ENCODE assay signal across 11 cellular contexts in the genomic region with DNA sequence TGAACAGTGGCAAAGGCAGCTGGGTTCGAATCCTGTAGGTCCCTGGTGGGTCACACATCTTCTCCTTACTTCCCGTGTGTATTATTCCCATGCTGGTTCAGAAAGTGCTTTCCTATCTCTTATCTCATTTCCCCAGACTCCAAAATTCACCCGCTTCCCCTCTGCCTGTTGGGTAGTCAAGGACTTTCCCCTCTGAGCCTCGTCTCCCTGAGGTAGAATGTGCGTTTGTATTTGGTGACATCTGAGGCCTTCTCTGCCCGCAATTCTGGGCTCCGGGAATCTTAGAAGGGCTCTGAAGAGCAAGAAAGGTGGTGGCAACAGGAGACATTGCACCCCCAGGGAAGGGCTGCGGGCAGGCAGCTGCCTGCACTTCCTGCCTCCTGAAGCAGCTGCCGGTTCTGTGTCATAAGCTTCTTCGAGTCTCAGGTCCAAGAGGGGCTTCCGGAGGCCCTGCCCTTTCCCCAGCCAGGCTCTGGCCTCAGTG. TPM values are rescaled to one million over a fixed set of nuclear protein-coding genes. Genes with fewer than 3 reads are reported as not detected.
A peak's percentile ranks its signal among the peaks of the same experiment; 100 is the strongest.
DNase-seq lines count a peak whose midpoint lies in the region; ATAC-seq and TF ChIP-seq lines count a peak whose summit lies in the region.
"Had no signal": no experiment of that assay in that cellular context is flagged by ENCODE, and none has a peak within 500 bp of the region (broad histone marks: within the 10 kb centered on the region; RNA-seq: fewer than 3 reads in every experiment).

No MANE protein-coding gene starts in this region.

- BruUV-seq in Calu3 (replicated peaks; lab: Mats Ljungman, UMichigan) = no TSS peak

- peak; percentile 61 for DNase-seq in activated naive CD4-positive, alpha-beta T cell treated with anti-CD3 and anti-CD28 coated beads, Interleukin-2, amount 10 ng/mL, durations not matched to agents 7 days and 5 days
- peak; percentile 86 for DNase-seq in mesenteric fat pad (ENCODE audit: low spot score)
- DNase-seq in NCI-H526 (lab: John Stamatoyannopoulos, UW) = no peak
- DNase-seq in Calu3 = no peak
- DNase-seq in NCI-H82 (lab: John Stamatoyannopoulos, UW) = no peak
- DNase-seq in pons (ENCODE audit: low spot score) = no peak
- DNase-seq: DMS153, NCI-H1048 had no signal

- no peaks in the 10 kb centered on the region for H3K36me3 ChIP-seq in BLaER1 treated with 17β-estradiol and CSF1 and Interleukin-3, amounts not matched to agents 10 nM and 100 nM

- H3K27ac Mint-ChIP-seq in activated naive CD4-positive, alpha-beta T cell treated with anti-CD3 and anti-CD28 coated beads, Interleukin-2, amount 10 ng/mL, durations not matched to agents 7 days and 5 days = peak overlapping the region; percentile 84
- H3K27ac Mint-ChIP-seq in Calu3 (ENCODE audit: unreplicated experiment) = no peak overlapping the region

- peaks cover 0 to 7% (median 0%) of the 10 kb centered on the region in 11 experiments; a peak in 4 of 22 replicates for H4K20me1 ChIP-seq in BLaER1 treated with 17β-estradiol and CSF1 and Interleukin-3, amounts not matched to agents 10 nM and 100 nM

- H3K9me3 ChIP-seq in BLaER1 treated with 17β-estradiol and CSF1 and Interleukin-3, amounts not matched to agents 10 nM and 100 nM (replicated peaks in 1 of 11) = no peaks in the 10 kb centered on the region
- H3K9me3 ChIP-seq: adrenal gland had no signal

- peaks cover 38 to 96% (median 82%) of the 10 kb centered on the region in 10 experiments for H3K4me1 ChIP-seq in BLaER1 treated with 17β-estradiol and CSF1 and Interleukin-3, amounts not matched to agents 10 nM and 100 nM
- H3K4me1 ChIP-seq: adrenal gland had no signal

- H3K36me3 Mint-ChIP-seq in activated naive CD4-positive, alpha-beta T cell treated with anti-CD3 and anti-CD28 coated beads, Interleukin-2, amount 10 ng/mL, durations not matched to agents 7 days and 5 days = no peaks in the 10 kb centered on the region
- peaks cover 5% of the 10 kb centered on the region for H3K36me3 Mint-ChIP-seq in Calu3 (ENCODE audit: insufficient read depth, unreplicated experiment)

- H3K4me3 Mint-ChIP-seq in activated naive CD4-positive, alpha-beta T cell treated with anti-CD3 and anti-CD28 coated beads, Interleukin-2, amount 10 ng/mL, durations not matched to agents 7 days and 5 days = no peak overlapping the region
- H3K4me3 Mint-ChIP-seq in Calu3 (ENCODE audit: low read depth, unreplicated experiment) = no peak overlapping the region

- no peaks in the 10 kb centered on the region for H3K9me3 Mint-ChIP-seq in activated naive CD4-positive, alpha-beta T cell treated with anti-CD3 and anti-CD28 coated beads, Interleukin-2, amount 10 ng/mL, durations not matched to agents 7 days and 5 days
- H3K9me3 Mint-ChIP-seq in Calu3 (ENCODE audit: low read depth, unreplicated experiment) = no peaks in the 10 kb centered on the region

- H3K4me1 Mint-ChIP-seq in activated naive CD4-positive, alpha-beta T cell treated with anti-CD3 and anti-CD28 coated beads, Interleukin-2, amount 10 ng/mL, durations not matched to agents 7 days and 5 days = peaks cover 23% of the 10 kb centered on the region
- H3K4me1 Mint-ChIP-seq in Calu3 (ENCODE audit: low read depth, unreplicated experiment) = no peaks in the 10 kb centered on the region

- intact Hi-C loops in Calu3 (cut with micrococcal nuclease; ENCODE audit: unreplicated experiment) = no loop called here

- CTCF ChIA-PET in activated naive CD4-positive, alpha-beta T cell treated with anti-CD3 and anti-CD28 coated beads, Interleukin-2, amount 10 ng/mL, durations not matched to agents 7 days and 5 days (lab: Charles Lee) = interaction anchor here (1.1 kb wide), 1 partner anchor 95 kb away, joined by 5 read pairs; no protein-coding TSS in a partner anchor
- CTCF ChIA-PET in Calu3 (lab: Charles Lee) = no interaction called here

- peak overlapping the region in 9 of 11 experiments; percentile 43 to 79 (median 64); a peak in 19 of 22 replicates for H3K27ac ChIP-seq in BLaER1 treated with 17β-estradiol and CSF1 and Interleukin-3, amounts not matched to agents 10 nM and 100 nM

- peaks cover 17 to 33% (median 27%) of the 10 kb centered on the region in 11 experiments for H3K27me3 ChIP-seq in BLaER1 treated with 17β-estradiol and CSF1 and Interleukin-3, amounts not matched to agents 10 nM and 100 nM
- H3K27me3 ChIP-seq: adrenal gland had no signal

- no peak for TF ChIP-seq CTCF in Calu3 (IDR thresholded peaks at IDR 0.05; ENCODE audit: unreplicated experiment)

- ATAC-seq in HG03432 (IDR thresholded peaks at IDR 0.05; ENCODE audit: unreplicated experiment) = peak; percentile 47

- peaks cover 41% of the 10 kb centered on the region for H3K27me3 Mint-ChIP-seq in activated naive CD4-positive, alpha-beta T cell treated with anti-CD3 and anti-CD28 coated beads, Interleukin-2, amount 10 ng/mL, durations not matched to agents 7 days and 5 days
- H3K27me3 Mint-ChIP-seq in Calu3 (ENCODE audit: unreplicated experiment) = peaks cover 86% of the 10 kb centered on the region

- peak overlapping the region; percentile 6 to 64 (median 41); a peak in 16 of 22 replicates for H3K9ac ChIP-seq in BLaER1 treated with 17β-estradiol and CSF1 and Interleukin-3, amounts not matched to agents 10 nM and 100 nM

- peak overlapping the region; percentile 62 to 99 (median 96) for H3K4me2 ChIP-seq in BLaER1 treated with 17β-estradiol and CSF1 and Interleukin-3, amounts not matched to agents 10 nM and 100 nM

- H3K4me3 ChIP-seq in BLaER1 treated with 17β-estradiol and CSF1 and Interleukin-3, amounts not matched to agents 10 nM and 100 nM = no peak overlapping the region
- H3K4me3 ChIP-seq: adrenal gland had no signal

RNA-seq across cellular contexts. Expression of a gene that starts 5.9 kb away (rescaled TPM):
- 136 TPM for total RNA-seq in mesenteric fat pad
- 0.17 TPM in 1 of 2 replicates, not detected in the other for total RNA-seq in Calu3 (2022)

Comparison
In these comparisons a context has a peak if more than half of its experiments do, and no peak if none do; other contexts are left out.
1. DNase-seq: peak in activated naive CD4-positive, alpha-beta T cell treated with anti-CD3 and anti-CD28 coated beads, Interleukin-2, amount 10 ng/mL, durations not matched to agents 7 days and 5 days (single experiment) and mesenteric fat pad (single experiment); none in NCI-H526 (0 of 2), Calu3 (single experiment), NCI-H82 (single experiment) and pons (single experiment).
2. RNA of a gene that starts 5.9 kb away (total RNA-seq): 136 TPM in mesenteric fat pad (single experiment); 0.17 TPM in Calu3; every median in the first group is over 100 times any median in the second.